ENCODE assay signal across 8 cellular contexts in genomic region chr15:30192892-30193291, GRCh38. TPM values are rescaled to one million over a fixed set of nuclear protein-coding genes. Genes with fewer than 3 reads are reported as not detected.
"Had no signal": no experiment of that assay in that cellular context is flagged by ENCODE, and none has a peak within 500 bp of the region (broad histone marks: within the 10 kb centered on the region; RNA-seq: fewer than 3 reads in every experiment).

No MANE protein-coding gene starts in this region.

RNA-seq across cellular contexts. Expression of gene GOLGA8T, which starts 58.0 kb away (rescaled TPM):
- total RNA-seq: activated B cell treated with CpG ODN at 0.5 μM for 24 hours; activated CD4-positive, alpha-beta T cell treated with anti-CD3 and anti-CD28 coated beads, Interleukin-2, amount 10 ng/mL, durations not matched to agents 24 days and 14 days; activated naive CD4-positive, alpha-beta T cell treated with anti-CD3 and anti-CD28 coated beads for 36 hours; activated T-cell treated with anti-CD3 and anti-CD28 coated beads, Interleukin-2, amount 50 U/mL, for 4 hours; activated T-helper 1 cell treated with anti-CD3 and anti-CD28 coated beads, Interleukin-12 subunit alpha, Interleukin-12 subunit beta, Interleukin-2, Interleukin-4 antibody, amounts not matched to agents 30 ng/mL and 10 ng/mL and 1 ng/mL, durations not matched to agents 14 hours and 24 hours and 36 hours; bronchial epithelial cell; T-helper 1 cell treated with Interleukin-12 subunit alpha and Interleukin-12 subunit beta and Interleukin-4 antibody, amounts not matched to agents 30 ng/mL and 1 ng/mL, for 36 hours had no signal
- polyA plus RNA-seq: cardiac muscle cell had no signal
